Comparison of ENCODE assay signal across 8 cellular contexts in genomic region chrX:7926914-7927258, GRCh38. TPM values are rescaled to one million over a fixed set of nuclear protein-coding genes. Genes with fewer than 3 reads are reported as not detected.
A peak's percentile ranks its signal among the peaks of the same experiment; 100 is the strongest.
DNase-seq lines count a peak whose midpoint lies in the region; ATAC-seq, FAIRE-seq and TF ChIP-seq lines count a peak whose summit lies in the region.

No MANE protein-coding gene starts in this region.

- TF ChIP-seq CTCF in bronchial epithelial cell (IDR thresholded peaks at IDR 0.05; ENCODE audit: insufficient read depth, low read length, severe bottlenecking) (no peak), mucosa of descending colon (IDR thresholded peaks at IDR 0.05) (no peak), GM13977 (IDR thresholded peaks at IDR 0.05; ENCODE audit: extremely low read depth, insufficient read depth, missing control alignments) (no peak)

- peak overlapping the region; percentile 61 for H3K4me3 ChIP-seq in bronchial epithelial cell (ENCODE audit: low read depth, low read length)
- peak overlapping the region; percentile 24 for H3K4me3 ChIP-seq in mucosa of descending colon

- no peaks in the 10 kb centered on the region for H3K27me3 ChIP-seq in bronchial epithelial cell (ENCODE audit: control insufficient read depth, insufficient read depth, low read length)

- intact Hi-C loops in mucosa of descending colon (cut with DNase I, micrococcal nuclease): no loop called here

- H3K4me1 ChIP-seq in mucosa of descending colon (ENCODE audit: low read depth): no peaks in the 10 kb centered on the region

- peak; percentile 60 for DNase-seq in COLO668 (lab: John Stamatoyannopoulos, UW; ENCODE audit: unreplicated experiment)
- no peak for DNase-seq in bronchial epithelial cell (ENCODE audit: low read depth)
- no peak for DNase-seq in mucosa of descending colon
- no peak for DNase-seq in NCI-H526 treated with DMSO at 0.1 percent for 48 hours (lab: John Stamatoyannopoulos, UW)
- DNase-seq in RPMI8226: no peak
- no peak for DNase-seq in GM13977 (ENCODE audit: low spot score)

- H3K9me3 ChIP-seq in mucosa of descending colon: no peaks in the 10 kb centered on the region

- ATAC-seq in HG03103 (IDR thresholded peaks at IDR 0.05; ENCODE audit: low read depth, unreplicated experiment): peak; percentile 43
- ATAC-seq in mucosa of descending colon: no peak
- no peak for ATAC-seq in GM18520 (IDR thresholded peaks at IDR 0.05; ENCODE audit: unreplicated experiment)

- H3K36me3 ChIP-seq in bronchial epithelial cell (ENCODE audit: control insufficient read depth, insufficient read depth, low read length) (peaks cover 2% of the 10 kb centered on the region), mucosa of descending colon (ENCODE audit: low read depth) (no peaks in the 10 kb centered on the region)

- in situ Hi-C loops in GM13977 (cut with MboI; ENCODE audit: low pct_unique_long_range_greater_than_20kb, low sequenced_read_pairs, unreplicated experiment): loop anchor here (25.0 kb wide), 1 partner anchor 815 kb away; no protein-coding TSS in a partner anchor

- FAIRE-seq in bronchial epithelial cell (lab: Jason Lieb, UNC): no peak

RNA-seq across cellular contexts. Expression of gene PNPLA4, which starts 0.3 kb away (rescaled TPM):
- total RNA-seq in bronchial epithelial cell (10.3 and 31.1 TPM in 2 replicates), mucosa of descending colon (10 to 100 TPM in 2 of 3 donors, 1 to 10 TPM in 1; 9.3 to 28.6 (median 18.0) TPM)
